Comparison of ENCODE assay signal across 15 cellular contexts in the genomic region with DNA sequence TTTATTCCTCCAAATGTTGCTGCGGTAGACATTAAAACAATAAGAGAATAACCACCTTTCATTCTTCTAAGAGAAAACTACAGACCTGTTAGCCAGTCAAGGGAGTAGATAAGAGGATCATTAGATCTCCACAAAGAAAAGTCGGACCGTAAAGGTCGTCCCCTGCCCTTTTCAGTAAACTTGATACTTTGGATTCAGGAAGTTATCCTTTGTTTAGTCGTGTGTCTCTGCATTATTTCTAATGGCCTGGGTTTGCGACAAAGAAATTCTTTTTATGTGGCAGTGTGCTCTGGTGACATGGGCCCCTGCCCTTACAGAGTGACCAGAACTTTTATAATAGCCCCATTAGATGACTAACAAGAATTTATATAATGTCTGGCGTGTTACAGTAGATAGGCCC.
"Had no signal": no experiment of that assay in that cellular context is flagged by ENCODE, and none has a peak within 500 bp of the region (broad histone marks: within the 10 kb centered on the region; RNA-seq: fewer than 3 reads in every experiment).

No MANE protein-coding gene starts in this region.

- H3K4me3 ChIP-seq: ascending aorta, thyroid gland, vagina had no signal

- H3K27me3 Mint-ChIP-seq: activated CD8-positive, alpha-beta T cell treated with anti-CD3 and anti-CD28 coated beads for 36 hours; activated naive CD8-positive, alpha-beta T cell treated with anti-CD3 and anti-CD28 coated beads, Interleukin-2, amount 50 U/mL, for 24 hours; effector memory CD8-positive, alpha-beta T cell had no signal

- DNase-seq: activated CD4-positive, alpha-beta T cell treated with anti-CD3 and anti-CD28 coated beads for 4 hours; activated CD8-positive, alpha-beta memory T cell treated with anti-CD3 and anti-CD28 coated beads, Interleukin-2, amount 50 U/mL, for 48 hours; activated CD8-positive, alpha-beta T cell treated with anti-CD3 and anti-CD28 coated beads for 36 hours; activated naive CD4-positive, alpha-beta T cell treated with Interleukin-2 at 50 U/mL for 16 hours; activated naive CD8-positive, alpha-beta T cell treated with anti-CD3 and anti-CD28 coated beads, Interleukin-2, amount 50 U/mL, for 24 hours; cortex of kidney; effector memory CD8-positive, alpha-beta T cell; left colon; mammary epithelial cell; thyroid gland had no signal

- H3K27ac Mint-ChIP-seq: activated CD8-positive, alpha-beta T cell treated with anti-CD3 and anti-CD28 coated beads for 36 hours; activated naive CD8-positive, alpha-beta T cell treated with anti-CD3 and anti-CD28 coated beads, Interleukin-2, amount 50 U/mL, for 24 hours; activated T-helper 1 cell treated with anti-CD3 and anti-CD28 coated beads, Interleukin-12 subunit alpha, Interleukin-12 subunit beta, Interleukin-2, Interleukin-4 antibody, amounts not matched to agents 30 ng/mL and 10 ng/mL and 1 ng/mL, durations not matched to agents 14 hours and 24 hours and 36 hours; effector memory CD8-positive, alpha-beta T cell; T-helper 1 cell treated with Interleukin-12 subunit alpha and Interleukin-12 subunit beta and Interleukin-4 antibody, amounts not matched to agents 30 μg/mL and 1 μg/mL, for 36 hours had no signal

- H3K36me3 ChIP-seq: ascending aorta, thyroid gland, vagina had no signal

- H3K4me3 Mint-ChIP-seq: activated CD8-positive, alpha-beta T cell treated with anti-CD3 and anti-CD28 coated beads for 36 hours; activated naive CD8-positive, alpha-beta T cell treated with anti-CD3 and anti-CD28 coated beads, Interleukin-2, amount 50 U/mL, for 24 hours; activated T-helper 1 cell treated with anti-CD3 and anti-CD28 coated beads, Interleukin-12 subunit alpha, Interleukin-12 subunit beta, Interleukin-2, Interleukin-4 antibody, amounts not matched to agents 30 ng/mL and 10 ng/mL and 1 ng/mL, durations not matched to agents 14 hours and 24 hours and 36 hours; effector memory CD8-positive, alpha-beta T cell; T-helper 1 cell treated with Interleukin-12 subunit alpha and Interleukin-12 subunit beta and Interleukin-4 antibody, amounts not matched to agents 30 μg/mL and 1 μg/mL, for 36 hours had no signal

- ATAC-seq: activated CD8-positive, alpha-beta T cell treated with anti-CD3 and anti-CD28 coated beads for 36 hours; activated naive CD8-positive, alpha-beta T cell treated with anti-CD3 and anti-CD28 coated beads, Interleukin-2, amount 50 U/mL, for 24 hours; effector memory CD8-positive, alpha-beta T cell; left colon; SK-N-SH treated with all-trans-retinoic acid at 6 μM for 48 hours had no signal

- H3K27me3 ChIP-seq: ascending aorta, thyroid gland, vagina had no signal

- H3K9me3 ChIP-seq: ascending aorta, thyroid gland, vagina had no signal

- H3K9me3 Mint-ChIP-seq: activated CD8-positive, alpha-beta T cell treated with anti-CD3 and anti-CD28 coated beads for 36 hours; activated naive CD8-positive, alpha-beta T cell treated with anti-CD3 and anti-CD28 coated beads, Interleukin-2, amount 50 U/mL, for 24 hours; activated T-helper 1 cell treated with anti-CD3 and anti-CD28 coated beads, Interleukin-12 subunit alpha, Interleukin-12 subunit beta, Interleukin-2, Interleukin-4 antibody, amounts not matched to agents 30 ng/mL and 10 ng/mL and 1 ng/mL, durations not matched to agents 14 hours and 24 hours and 36 hours; effector memory CD8-positive, alpha-beta T cell; T-helper 1 cell treated with Interleukin-12 subunit alpha and Interleukin-12 subunit beta and Interleukin-4 antibody, amounts not matched to agents 30 μg/mL and 1 μg/mL, for 36 hours had no signal

- H3K27ac ChIP-seq: ascending aorta, thyroid gland, vagina had no signal
